ENCODE assay signal across 27 cellular contexts in genomic region chr19:30356951-30357579, GRCh38. TPM values are rescaled to one million over a fixed set of nuclear protein-coding genes. Genes with fewer than 3 reads are reported as not detected.
"Had no signal": no experiment of that assay in that cellular context is flagged by ENCODE, and none has a peak within 500 bp of the region (broad histone marks: within the 10 kb centered on the region; RNA-seq: fewer than 3 reads in every experiment).

No MANE protein-coding gene starts in this region.

- H3K4me1 ChIP-seq: left lung, parathyroid adenoma, prostate gland, right atrium auricular region, stomach, thyroid gland had no signal

- H3K27ac ChIP-seq: epithelial cell of prostate, gastrocnemius medialis, left lung, neutrophil, parathyroid adenoma, prostate gland, right atrium auricular region, stomach, thyroid gland had no signal

- H2AFZ ChIP-seq: parathyroid adenoma had no signal

- FAIRE-seq: colon, keratinocyte had no signal

- H3K36me3 ChIP-seq: gastrocnemius medialis, left lung, neutrophil, prostate gland, right atrium auricular region, stomach, thyroid gland had no signal

- DNase-seq: effector CD8-positive, alpha-beta T cell; endodermal cell; foreskin fibroblast; gastrocnemius medialis; left lung; mesenchymal stem cell; midbrain; natural killer cell; stimulated activated CD4-positive, alpha-beta T cell treated with anti-CD3 and anti-CD28 coated beads, Interleukin-2, amount 100 ng/mL, for 24 hours; stimulated activated CD4-positive, alpha-beta T cell treated with anti-CD3 and anti-CD28 coated beads, Interleukin-4, amount 100 ng/mL, for 24 hours; stimulated activated naive CD4-positive, alpha-beta T cell treated with Interleukin-2 at 50 U/mL for 16 hours; stomach; thyroid gland; trophoblast cell had no signal

- H3K27me3 ChIP-seq: gastrocnemius medialis, right atrium auricular region, thyroid gland had no signal

- H3K9ac ChIP-seq: parathyroid adenoma had no signal

- ATAC-seq: esophagus mucosa; gastrocnemius medialis; left lung; natural killer cell; sciatic nerve; stimulated activated effector memory CD8-positive, alpha-beta T cell treated with anti-CD3 and anti-CD28 coated beads, Interleukin-12 subunit alpha, Interleukin-12 subunit beta, amount 100 ng/mL, for 72 hours had no signal

- H3K4me3 ChIP-seq: dorsolateral prefrontal cortex, gastrocnemius medialis, left lung, prostate gland, right atrium auricular region, stomach, thyroid gland had no signal

- H3K9me3 ChIP-seq: gastrocnemius medialis, left lung, neutrophil, prostate gland, right atrium auricular region, stomach, thyroid gland had no signal

- H3K79me2 ChIP-seq: parathyroid adenoma had no signal

RNA-seq across cellular contexts. Expression of gene ZNF536, which starts 15.1 kb away (rescaled TPM):
- total RNA-seq: endodermal cell, glomerular endothelial cell, lung microvascular endothelial cell, natural killer cell had no signal
- polyA plus RNA-seq: keratinocyte had no signal
